Comparison of ENCODE assay signal across 8 cellular contexts in genomic region chr5:36879274-36880033, GRCh38. TPM values are rescaled to one million over a fixed set of nuclear protein-coding genes. Genes with fewer than 3 reads are reported as not detected.
DNase-seq lines count a peak whose midpoint lies in the region; ATAC-seq, FAIRE-seq and TF ChIP-seq lines count a peak whose summit lies in the region.

No MANE protein-coding gene starts in this region.

- H3K4me3 ChIP-seq in Caco-2 (ENCODE audit: low read depth, low read length) (peak overlapping the region; percentile 52), OCI-LY7 (ENCODE audit: low read depth, low read length, poor library complexity, severe bottlenecking) (peak overlapping the region; percentile 82), ovary (peak overlapping the region; percentile 62)

- no peak for DNase-seq in Caco-2
- DNase-seq in OCI-LY7 (ENCODE audit: low spot score) = no peak
- no peak for DNase-seq in ovary
- no peak for DNase-seq in occipital lobe (lab: John Stamatoyannopoulos, UW)
- DNase-seq in activated CD4-positive, alpha-beta T cell treated with anti-CD3 and anti-CD28 coated beads, Interleukin-2, amount 50 U/mL, for 1 hour = no peak

- H3K9me3 ChIP-seq in Caco-2 (no peaks in the 10 kb centered on the region), OCI-LY7 (ENCODE audit: low read length) (no peaks in the 10 kb centered on the region), ovary (no peaks in the 10 kb centered on the region)

- no peaks in the 10 kb centered on the region for H3K36me3 ChIP-seq in Caco-2 (ENCODE audit: control insufficient read depth, insufficient read depth, low read length)
- H3K36me3 ChIP-seq in OCI-LY7 (ENCODE audit: insufficient read depth, low read length) = no peaks in the 10 kb centered on the region; the same call in 1 of the 2 replicates
- no peaks in the 10 kb centered on the region for H3K36me3 ChIP-seq in ovary

- TF ChIP-seq EP300 in ovary (IDR thresholded peaks at IDR 0.05) = no peak

- 14 to 26% (median 17%) methylated on average over 2 of the region's 2 CpGs for WGBS in ovary, 3 donors

- no peak for TF ChIP-seq POLR2A in ovary (IDR thresholded peaks at IDR 0.05)

- H3K4me2 ChIP-seq in OCI-LY7 (ENCODE audit: low read length) = peak overlapping the region; percentile 77

- intact Hi-C loops in Caco-2 (cut with micrococcal nuclease; ENCODE audit: unreplicated experiment) (loop anchor here (10.0 kb wide), 2 partner anchors 245 to 275 kb away; partner anchors contain the start of gene SLC1A3), OCI-LY7 (cut with micrococcal nuclease; ENCODE audit: unreplicated experiment) (loop anchor here (5.0 to 10.0 kb wide), 5 partner anchors 63 to 1965 kb away; partner anchors contain the start of genes BRIX1 and RAD1), ovary (cut with DNase I) (loop anchor here in 2 of 4 donors (10.0 kb wide), 3 partner anchors 55 to 135 kb away; no protein-coding TSS in a partner anchor)

- no peaks in the 10 kb centered on the region for H3K27me3 Mint-ChIP-seq in Caco-2 (ENCODE audit: insufficient read depth, unreplicated experiment)

- H3K4me3 Mint-ChIP-seq in Caco-2 (ENCODE audit: unreplicated experiment) = peak overlapping the region; percentile 93

- H3K4me1 ChIP-seq in Caco-2 (peaks cover 23% of the 10 kb centered on the region), OCI-LY7 (ENCODE audit: insufficient read depth, low read length, poor library complexity, severe bottlenecking) (peaks cover 33% of the 10 kb centered on the region), ovary (ENCODE audit: insufficient read depth) (peaks cover 3% of the 10 kb centered on the region)

- H3K27ac Mint-ChIP-seq in Caco-2 (ENCODE audit: unreplicated experiment) = no peak overlapping the region

- ATAC-seq in GM21717 (IDR thresholded peaks at IDR 0.05; ENCODE audit: unreplicated experiment) = no peak
- ATAC-seq in HG03039 (IDR thresholded peaks at IDR 0.05; ENCODE audit: unreplicated experiment) = no peak

- CTCF ChIA-PET in Caco-2 (lab: Charles Lee) = interaction anchor here (0.5 kb wide), 1 partner anchor 120 kb away, joined by 3 read pairs; no protein-coding TSS in a partner anchor
- CTCF ChIA-PET in OCI-LY7 (lab: Charles Lee; ENCODE audit: unreplicated experiment) = no interaction called here

- POLR2A ChIA-PET in Caco-2 (lab: Charles Lee) (no interaction called here), OCI-LY7 (lab: Charles Lee) (interaction anchor here (0.8 kb wide), 1 partner anchor 14 kb away, joined by 3 read pairs; no protein-coding TSS in a partner anchor)

- no peaks in the 10 kb centered on the region for H3K9me3 Mint-ChIP-seq in Caco-2 (ENCODE audit: unreplicated experiment)

- peaks cover 22% of the 10 kb centered on the region for H3K36me3 Mint-ChIP-seq in Caco-2 (ENCODE audit: insufficient read depth, unreplicated experiment)

- no peaks in the 10 kb centered on the region for H3K9me2 ChIP-seq in OCI-LY7 (ENCODE audit: insufficient read depth, low read length)

- no peak overlapping the region for H2AFZ ChIP-seq in OCI-LY7 (ENCODE audit: low read length)

- peak; percentile 23 for FAIRE-seq in endometrium (lab: Jason Lieb, UNC)

- no TSS peak for BruUV-seq in Caco-2 (replicated peaks; lab: Mats Ljungman, UMichigan)
- BruUV-seq in OCI-LY7 (replicated peaks; lab: Mats Ljungman, UMichigan) = no TSS peak

- H3K4me1 Mint-ChIP-seq in Caco-2 (ENCODE audit: low read depth, unreplicated experiment) = peaks cover 25% of the 10 kb centered on the region

- TF ChIP-seq CTCF in Caco-2 (IDR thresholded peaks at IDR 0.05; ENCODE audit: insufficient read depth in 1 of 2, low read depth in 1 of 2, low read length in 1 of 2, severe bottlenecking in 1 of 2, unreplicated experiment in 1 of 2) (no peak), OCI-LY7 (conservative IDR thresholded peaks at IDR 0.05; ENCODE audit: low read length) (no peak), ovary (IDR thresholded peaks at IDR 0.05) (no peak)

- H3K27me3 ChIP-seq in Caco-2 (replicated peaks; ENCODE audit: control insufficient read depth, insufficient read depth, low read length) (no peaks in the 10 kb centered on the region), ovary (no peaks in the 10 kb centered on the region)

- H4K20me1 ChIP-seq in OCI-LY7 (ENCODE audit: insufficient read depth, low read length) = peaks cover 66% of the 10 kb centered on the region

- peaks cover 96% of the 10 kb centered on the region for H3K79me2 ChIP-seq in OCI-LY7 (ENCODE audit: insufficient read depth, low read depth, low read length)

- no peak overlapping the region for H3K27ac ChIP-seq in OCI-LY7 (ENCODE audit: low read depth, low read length, poor library complexity, severe bottlenecking)
- peak overlapping the region in 1 of 2 donors; percentile 92 for H3K27ac ChIP-seq in ovary

RNA-seq across cellular contexts. Expression of gene NIPBL, which starts 2.9 kb away (rescaled TPM):
- total RNA-seq in Caco-2 (2022) = 48.1 and 61.6 TPM in 2 replicates
- 24.9 and 29.1 TPM in 2 replicates for total RNA-seq in OCI-LY7 (2014; rRNA removed; shearing (Covaris generic))
- 56.1 and 61.5 TPM in 2 replicates for total RNA-seq in OCI-LY7 (2022)
- total RNA-seq in ovary = 10 to 100 TPM; 40.9 to 73.1 (median 63.7) TPM
- polyA plus RNA-seq in ovary = 10 to 100 TPM; 20.8 to 22.8 TPM
- 74.9 TPM for total RNA-seq in occipital lobe
